7 cellular contexts compared by ENCODE assay signal in the genomic region with DNA sequence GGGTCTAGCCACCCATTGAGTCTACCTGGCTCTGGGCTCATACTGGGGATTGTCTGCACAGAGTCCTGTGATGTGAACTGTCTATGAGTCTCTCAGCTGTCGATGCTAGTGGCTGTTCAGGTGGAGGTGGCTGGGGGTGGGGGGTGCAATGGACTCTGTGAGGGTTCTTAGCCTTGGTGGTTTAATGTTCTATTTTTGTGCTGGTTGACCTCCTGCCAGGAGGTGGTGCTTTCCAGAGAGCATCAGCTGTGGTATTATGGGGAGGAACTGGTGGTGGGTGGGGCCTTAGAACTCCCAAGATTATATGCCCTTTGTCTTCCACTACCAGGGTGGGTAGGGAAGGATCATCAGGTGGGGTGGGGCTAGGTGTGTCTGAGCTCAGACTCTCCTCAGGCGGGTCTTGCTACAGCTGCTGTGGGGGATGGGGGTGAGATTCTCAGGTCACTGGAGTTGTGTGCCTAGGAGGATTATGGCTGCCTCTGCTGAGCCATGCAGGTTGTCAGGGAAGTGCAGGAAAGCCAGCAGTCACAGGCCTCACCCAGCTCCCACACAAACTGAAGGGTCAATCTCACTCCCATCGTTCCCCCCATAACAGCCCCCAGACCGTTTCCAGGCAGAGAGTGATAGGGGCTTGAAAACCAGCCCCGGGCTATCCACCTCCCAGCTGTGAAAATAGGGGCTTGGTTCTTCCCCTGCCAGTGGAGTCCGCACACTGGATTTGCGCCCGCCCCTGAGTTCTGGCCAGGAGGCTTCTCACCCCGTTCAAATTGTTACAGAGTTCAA.
DNase-seq lines count a peak whose midpoint lies in the region; ATAC-seq and TF ChIP-seq lines count a peak whose summit lies in the region.
"Not testable (repeated sequence)": the region's sequence is repeated elsewhere in the genome, so short reads cannot be mapped to it uniquely, and the experiment has no call there.

No MANE protein-coding gene starts in this region.

- DNase-seq in MM.1S = peak; percentile 70

- not testable (repeated sequence) for H3K27me3 ChIP-seq in MM.1S (replicated peaks; ENCODE audit: insufficient read depth, low read length)

- H3K4me3 ChIP-seq in MM.1S (ENCODE audit: low read length) = not testable (repeated sequence)

- H3K9me3 ChIP-seq in MM.1S (replicated peaks; ENCODE audit: insufficient read depth, low read length) = not testable (repeated sequence)

- H4K20me1 ChIP-seq in MM.1S (ENCODE audit: insufficient read depth, low read length) = not testable (repeated sequence)

- not testable (repeated sequence) for H3F3A ChIP-seq in MM.1S (ENCODE audit: insufficient read depth, low read length)

- H3K36me3 ChIP-seq in MM.1S (replicated peaks; ENCODE audit: insufficient read depth, low read length) = not testable (repeated sequence)

- H3K79me2 ChIP-seq in MM.1S (ENCODE audit: low read length) = not testable (repeated sequence)

- TF ChIP-seq CTCF in MM.1S (IDR thresholded peaks at IDR 0.05; ENCODE audit: low read length) = not testable (repeated sequence)

- ATAC-seq in GM18508 (IDR thresholded peaks at IDR 0.05; ENCODE audit: insufficient read depth, unreplicated experiment) (peak; percentile 4), GM19324 (IDR thresholded peaks at IDR 0.05; ENCODE audit: low FRiP score, unreplicated experiment) (peak; percentile 67), GM21528 (IDR thresholded peaks at IDR 0.05; ENCODE audit: low FRiP score, unreplicated experiment) (peak; percentile 60), HG02840 (IDR thresholded peaks at IDR 0.05; ENCODE audit: low FRiP score, unreplicated experiment) (peak; percentile 58), HG03159 (IDR thresholded peaks at IDR 0.05; ENCODE audit: unreplicated experiment) (peak; percentile 45), esophagus mucosa (peak; percentile 75)

- peak overlapping the region; percentile 34; the same call in 1 of the 2 replicates for H3K4me2 ChIP-seq in MM.1S (ENCODE audit: low read depth, low read length)

- H2AFZ ChIP-seq in MM.1S (ENCODE audit: low read length) = peak overlapping the region; percentile 45; the same call in 1 of the 2 replicates

- H3K4me1 ChIP-seq in MM.1S (ENCODE audit: low read length) = peaks cover 36% of the 10 kb centered on the region

- H3K9ac ChIP-seq in MM.1S (ENCODE audit: low read length) = not testable (repeated sequence)

- peak overlapping the region; percentile 42; the same call in 1 of the 2 replicates for H3K27ac ChIP-seq in MM.1S (ENCODE audit: low read length)

- not testable (repeated sequence) for H3K9me2 ChIP-seq in MM.1S (replicated peaks; ENCODE audit: insufficient read depth, low read length)

Comparison
In these comparisons a context has a peak if more than half of its experiments do, and no peak if none do; other contexts are left out.
1. ATAC-seq: peak in every context shown above with its lines; median percentile 75 in esophagus mucosa; 67 in GM19324; 60 in GM21528; 58 in HG02840; 45 in HG03159; 4 in GM18508.